Comparison of ENCODE assay signal across 15 cellular contexts in the genomic region with DNA sequence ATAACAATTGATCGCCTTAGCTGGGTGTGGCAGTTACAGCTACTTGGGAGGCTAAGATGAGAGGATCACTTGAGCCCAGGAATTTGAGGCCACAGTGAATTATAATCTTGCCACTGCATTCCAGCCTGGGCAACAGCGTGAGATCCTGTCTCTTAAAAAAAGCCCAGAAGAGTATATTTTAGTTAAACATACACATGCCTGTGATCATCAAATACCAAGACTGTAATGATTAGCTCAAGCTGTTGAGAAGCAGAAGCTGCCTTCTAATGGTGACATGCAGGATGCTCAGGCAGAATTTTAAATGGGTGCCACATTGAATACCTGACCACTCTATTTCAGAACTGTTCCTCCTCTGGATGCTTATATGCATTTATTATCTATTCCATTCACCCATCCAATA. TPM values are rescaled to one million over a fixed set of nuclear protein-coding genes. Genes with fewer than 3 reads are reported as not detected.
A peak's percentile ranks its signal among the peaks of the same experiment; 100 is the strongest.
DNase-seq lines count a peak whose midpoint lies in the region; ATAC-seq and TF ChIP-seq lines count a peak whose summit lies in the region.
"Had no signal": no experiment of that assay in that cellular context is flagged by ENCODE, and none has a peak within 500 bp of the region (broad histone marks: within the 10 kb centered on the region; RNA-seq: fewer than 3 reads in every experiment).

No MANE protein-coding gene starts in this region.

- in situ Hi-C loops in Caki2 (cut with HindIII; ENCODE audit: low pct_unique_long_range_greater_than_20kb, low sequenced_read_pairs), result loop anchor here (25.0 kb wide), 2 partner anchors 250 to 375 kb away; a partner anchor contains a TSS
- in situ Hi-C loops in gastrocnemius medialis (cut with MboI; ENCODE audit: low sequenced_read_pairs in 4 of 4), result loop anchor here (5.0 to 25.0 kb wide), 3 partner anchors 57 to 375 kb away; a partner anchor contains a TSS

- H3K36me3 ChIP-seq in KMS-11 (ENCODE audit: insufficient read depth), result peaks cover 8% of the 10 kb centered on the region; the same call in 1 of the 2 replicates
- peaks cover 6% of the 10 kb centered on the region for H3K36me3 ChIP-seq in osteoblast (ENCODE audit: insufficient read depth, low read length)
- no peaks in the 10 kb centered on the region for H3K36me3 ChIP-seq in gastrocnemius medialis

- peaks cover 31% of the 10 kb centered on the region for H3K4me1 ChIP-seq in KMS-11 (ENCODE audit: low read depth, poor library complexity, severe bottlenecking)
- H3K4me1 ChIP-seq in osteoblast (ENCODE audit: insufficient read depth, low read length), result peaks cover 22% of the 10 kb centered on the region
- H3K4me1 ChIP-seq in gastrocnemius medialis, result peaks cover 0 to 4% of the 10 kb centered on the region in 2 donors

- no peak overlapping the region for H2AFZ ChIP-seq in KMS-11 (ENCODE audit: low read depth)
- H2AFZ ChIP-seq in osteoblast (ENCODE audit: low read length), result peak overlapping the region; percentile 58

- H3K9me3 ChIP-seq in osteoblast (ENCODE audit: low read depth, low read length) (no peaks in the 10 kb centered on the region), gastrocnemius medialis (no peaks in the 10 kb centered on the region)
- H3K9me3 ChIP-seq: A549, SJSA1 had no signal

- TF ChIP-seq POLR2A in gastrocnemius medialis (IDR thresholded peaks at IDR 0.05), result no peak

- ATAC-seq in gastrocnemius medialis (no peak), HG03039 (IDR thresholded peaks at IDR 0.05; ENCODE audit: unreplicated experiment) (no peak)
- ATAC-seq: A549, GM12878, Right ventricle myocardium inferior had no signal

- H4K20me1 ChIP-seq in KMS-11 (ENCODE audit: insufficient read depth) (no peaks in the 10 kb centered on the region), osteoblast (ENCODE audit: insufficient read depth, low read length) (peaks cover 4% of the 10 kb centered on the region)

- TF ChIP-seq CTCF in KMS-11 (conservative IDR thresholded peaks at IDR 0.05; ENCODE audit: low read depth, low read length) (no peak), osteoblast (IDR thresholded peaks at IDR 0.05; ENCODE audit: extremely low read depth, low read depth, low read length) (no peak), gastrocnemius medialis (IDR thresholded peaks at IDR 0.05 in 4 of 5, conservative IDR thresholded peaks at IDR 0.05 in 1 of 5) (no peak)

- intact Hi-C loops in gastrocnemius medialis (cut with DNase I; ENCODE audit: low total_unique reads), result loop anchor here (5.0 kb wide), 2 partner anchors 65 to 160 kb away; no protein-coding TSS in a partner anchor

- no peak overlapping the region for H3K9ac ChIP-seq in KMS-11

- H3K4me2 ChIP-seq in KMS-11, result peak overlapping the region; percentile 8; the same call in 1 of the 2 replicates
- H3K4me2 ChIP-seq in osteoblast (ENCODE audit: insufficient read depth, low read length), result no peak overlapping the region
- H3K4me2 ChIP-seq: A549 had no signal

- H3K27ac ChIP-seq in KMS-11, result no peak overlapping the region
- H3K27ac ChIP-seq in osteoblast (ENCODE audit: low read depth, low read length), result no peak overlapping the region
- H3K27ac ChIP-seq in gastrocnemius medialis, result no peak overlapping the region
- H3K27ac ChIP-seq: A549, SJSA1 had no signal

- H3K79me2 ChIP-seq in KMS-11 (ENCODE audit: insufficient read depth, low read depth) (peaks cover 28% of the 10 kb centered on the region), osteoblast (ENCODE audit: insufficient read depth, low read length) (peaks cover 19% of the 10 kb centered on the region)

- no peak overlapping the region for H3K4me3 ChIP-seq in KMS-11 (IDR thresholded peaks at IDR 0.05; ENCODE audit: insufficient read depth, low read depth, low read length)
- no peak overlapping the region for H3K4me3 ChIP-seq in osteoblast (ENCODE audit: insufficient read depth, low read length)
- no peak overlapping the region for H3K4me3 ChIP-seq in gastrocnemius medialis
- H3K4me3 ChIP-seq: A549, GM12878, SJSA1 had no signal

- DNase-seq in Caki2 (ENCODE audit: low read depth) (peak; percentile 54), fibroblast of peridontal ligament (ENCODE audit: extremely low read depth) (peak; percentile 35), osteoblast (ENCODE audit: insufficient read length, low spot score, missing footprints) (no peak), gastrocnemius medialis (no peak), NCI-H1417 (lab: John Stamatoyannopoulos, UW) (no peak)
- DNase-seq: CD4-positive, CD25-positive, alpha-beta regulatory T cell; Kasumi-1; NCI-H1694 treated with DMSO at 0.1 percent for 48 hours; NCI-H2081 treated with DMSO at 0.1 percent for 48 hours had no signal

- H3K27me3 ChIP-seq in KMS-11 (ENCODE audit: insufficient read depth, low read depth) (no peaks in the 10 kb centered on the region), osteoblast (ENCODE audit: insufficient read depth, low read length) (no peaks in the 10 kb centered on the region), gastrocnemius medialis (no peaks in the 10 kb centered on the region)
- H3K27me3 ChIP-seq: SJSA1 had no signal

RNA-seq across cellular contexts. Expression of a gene that starts 8.9 kb away (rescaled TPM):
- 101 and 113 TPM in 2 replicates for total RNA-seq in Caki2 (2014; rRNA removed; shearing (Covaris generic); ENCODE audit: low replicate concordance)
- 15.6 and 19.9 TPM in 2 replicates for total RNA-seq in osteoblast
- 1 to 10 TPM in 2 of 4 donors, under 1 TPM in 1, not detected in 1; 0.75 to 1.8 (median 1.4) TPM for total RNA-seq in gastrocnemius medialis

Comparison
In these comparisons a context has a peak if more than half of its experiments do, and no peak if none do; other contexts are left out.
1. DNase-seq: peak in Caki2 (single experiment) and fibroblast of peridontal ligament (single experiment); none in osteoblast (single experiment), gastrocnemius medialis (0 of 2) and NCI-H1417 (0 of 3).